In genomic region chr7:145797507-145797906, GRCh38 we compare ENCODE assay signal across 7 cellular contexts.
"Had no signal": no experiment of that assay in that cellular context is flagged by ENCODE, and none has a peak within 500 bp of the region (broad histone marks: within the 10 kb centered on the region; RNA-seq: fewer than 3 reads in every experiment).

No MANE protein-coding gene starts in this region.

- H3K4me3 ChIP-seq: GM23338 had no signal

- FAIRE-seq: H1, H54, HepG2 had no signal

- ATAC-seq: GM23338, HepG2 had no signal

- DNase-seq: H9, HCEC 1CT, KG1 had no signal

- H2AFZ ChIP-seq: GM23338 had no signal

- H3K4me2 ChIP-seq: GM23338 had no signal
